ENCODE assay signal across 8 cellular contexts in genomic region chr1:25743164-25744139, GRCh38. TPM values are rescaled to one million over a fixed set of nuclear protein-coding genes. Genes with fewer than 3 reads are reported as not detected.
DNase-seq lines count a peak whose midpoint lies in the region; ATAC-seq and TF ChIP-seq lines count a peak whose summit lies in the region.

No MANE protein-coding gene starts in this region.

- TF ChIP-seq POLR2A in suprapubic skin (IDR thresholded peaks at IDR 0.05): peak in 1 of 2 donors; percentile 10

- TF ChIP-seq EP300 in suprapubic skin (IDR thresholded peaks at IDR 0.05): no peak

- no peak overlapping the region for H3K4me3 ChIP-seq in left lung
- no peak overlapping the region for H3K4me3 ChIP-seq in suprapubic skin
- no peak overlapping the region for H3K4me3 ChIP-seq in H7 (ENCODE audit: insufficient read depth, low read depth, low read length)

- H3K4me1 Mint-ChIP-seq in activated CD8-positive, alpha-beta T cell treated with anti-CD3 and anti-CD28 coated beads for 36 hours (ENCODE audit: low read depth): peaks cover 9% of the 10 kb centered on the region

- no peaks in the 10 kb centered on the region for H3K27me3 Mint-ChIP-seq in activated CD8-positive, alpha-beta T cell treated with anti-CD3 and anti-CD28 coated beads for 36 hours

- H3K4me3 Mint-ChIP-seq in activated CD8-positive, alpha-beta T cell treated with anti-CD3 and anti-CD28 coated beads for 36 hours: no peak overlapping the region

- H3K9me3 Mint-ChIP-seq in activated CD8-positive, alpha-beta T cell treated with anti-CD3 and anti-CD28 coated beads for 36 hours: no peaks in the 10 kb centered on the region

- CTCF ChIA-PET in activated CD8-positive, alpha-beta T cell treated with anti-CD3 and anti-CD28 coated beads for 36 hours (lab: Charles Lee): interaction anchor here (1.5 kb wide), 1 partner anchor 29 kb away, joined by 3 read pairs; no protein-coding TSS in a partner anchor

- WGBS in suprapubic skin: 49% methylated on average over 11 of the region's 17 CpGs

- H3K4me1 ChIP-seq in left lung (peaks cover 12 to 20% of the 10 kb centered on the region in 2 donors), suprapubic skin (peaks cover 51% of the 10 kb centered on the region)

- H3K9me3 ChIP-seq in left lung: no peaks in the 10 kb centered on the region
- no peaks in the 10 kb centered on the region for H3K9me3 ChIP-seq in suprapubic skin

- H3K36me3 Mint-ChIP-seq in activated CD8-positive, alpha-beta T cell treated with anti-CD3 and anti-CD28 coated beads for 36 hours (ENCODE audit: low read depth): no peaks in the 10 kb centered on the region

- TF ChIP-seq CTCF in left lung (IDR thresholded peaks at IDR 0.05) (no peak), suprapubic skin (IDR thresholded peaks at IDR 0.05) (no peak)
- no peak for TF ChIP-seq CTCF in activated CD8-positive, alpha-beta T cell treated with anti-CD3 and anti-CD28 coated beads for 36 hours (IDR thresholded peaks at IDR 0.05)

- peak; percentile 72 for ATAC-seq in left lung
- ATAC-seq in activated CD8-positive, alpha-beta T cell treated with anti-CD3 and anti-CD28 coated beads for 36 hours: no peak

- H3K27me3 ChIP-seq in left lung (no peaks in the 10 kb centered on the region), suprapubic skin (no peaks in the 10 kb centered on the region), H7 (ENCODE audit: control insufficient read depth, insufficient read depth, low read length) (no peaks in the 10 kb centered on the region)

- POLR2A ChIA-PET in activated CD8-positive, alpha-beta T cell treated with anti-CD3 and anti-CD28 coated beads for 36 hours (lab: Charles Lee): interaction anchor here (0.6 kb wide), 1 partner anchor 832 kb away, joined by 3 read pairs; no protein-coding TSS in a partner anchor

- intact Hi-C loops in left lung (cut with DNase I): loop anchor here in 1 of 2 donors (10.0 kb wide), 1 partner anchor 129 kb away; the partner anchor contains the start of gene MAN1C1
- intact Hi-C loops in activated CD8-positive, alpha-beta T cell treated with anti-CD3 and anti-CD28 coated beads for 36 hours (cut with micrococcal nuclease): no loop called here

- no peak overlapping the region for H3K27ac Mint-ChIP-seq in activated CD8-positive, alpha-beta T cell treated with anti-CD3 and anti-CD28 coated beads for 36 hours

- H3K36me3 ChIP-seq in left lung (no peaks in the 10 kb centered on the region), suprapubic skin (no peaks in the 10 kb centered on the region), H7 (replicated peaks; ENCODE audit: control insufficient read depth, insufficient read depth, low read length) (no peaks in the 10 kb centered on the region)

- H3K27ac ChIP-seq in left lung: peak overlapping the region; percentile 15 to 87
- H3K27ac ChIP-seq in suprapubic skin: peak overlapping the region; percentile 81

- DNase-seq in NCI-H146 treated with DMSO at 0.1 percent for 48 hours (lab: John Stamatoyannopoulos, UW; ENCODE audit: unreplicated experiment) (peak; percentile 76), brain pericyte (ENCODE audit: low read depth, low spot score) (peak; percentile 98), left lung (peak in 1 of 2 donors; percentile 84), suprapubic skin (ENCODE audit: low spot score in 2 of 2) (peak; percentile 91 to 92), H7 (no peak), NOMO-1 treated with DMSO at 0.1 percent for 48 hours (lab: John Stamatoyannopoulos, UW; ENCODE audit: unreplicated experiment) (no peak)
- DNase-seq in activated CD8-positive, alpha-beta memory T cell treated with anti-CD3 and anti-CD28 coated beads, Interleukin-2, amount 50 U/mL, for 48 hours: no peak
- DNase-seq in activated CD8-positive, alpha-beta T cell treated with anti-CD3 and anti-CD28 coated beads for 36 hours: no peak

RNA-seq across cellular contexts. Expression of gene SELENON, which starts 56.5 kb away (rescaled TPM):
- total RNA-seq in left lung (10 to 100 TPM; 86.2 to 94.7 TPM), suprapubic skin (10 to 100 TPM; 21.9 to 39.3 (median 26.9) TPM)
- total RNA-seq in H7 (2014; rRNA removed; shearing (Covaris generic)): 108 and 139 TPM in 2 replicates
- 10 to 100 TPM; 15.3 to 17.7 TPM for total RNA-seq in activated CD8-positive, alpha-beta T cell treated with anti-CD3 and anti-CD28 coated beads for 36 hours

Comparison
In these comparisons a context has a peak if more than half of its experiments do, and no peak if none do; other contexts are left out.
1. DNase-seq: peak in NCI-H146 treated with DMSO at 0.1 percent for 48 hours (single experiment), brain pericyte (single experiment) and suprapubic skin (2 of 2); none in activated CD8-positive, alpha-beta memory T cell treated with anti-CD3 and anti-CD28 coated beads, Interleukin-2, amount 50 U/mL, for 48 hours (single experiment), H7 (single experiment), NOMO-1 treated with DMSO at 0.1 percent for 48 hours (single experiment) and activated CD8-positive, alpha-beta T cell treated with anti-CD3 and anti-CD28 coated beads for 36 hours (single experiment).